Comparison of ENCODE assay signal across 20 cellular contexts in the genomic region with DNA sequence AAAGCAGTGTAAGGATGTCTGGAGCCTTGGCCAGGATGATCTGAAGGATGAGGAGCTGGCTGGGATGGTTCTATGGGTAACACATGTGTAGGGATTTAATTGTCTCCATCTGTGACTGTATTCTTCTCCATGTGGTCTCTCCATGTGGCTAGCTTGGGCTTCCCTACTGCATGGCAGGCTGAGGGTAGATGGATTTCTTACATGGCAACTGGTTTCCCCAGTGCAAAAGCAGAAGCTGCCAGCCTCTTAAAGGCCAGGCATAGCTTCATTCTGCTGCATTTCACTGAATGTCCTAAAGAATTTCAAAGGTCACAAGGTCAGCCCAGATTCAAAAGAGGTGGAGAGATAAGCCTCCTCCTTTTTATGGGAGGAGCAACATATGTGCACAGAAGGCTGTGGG.
DNase-seq lines count a peak whose midpoint lies in the region; ATAC-seq and TF ChIP-seq lines count a peak whose summit lies in the region.
"Had no signal": no experiment of that assay in that cellular context is flagged by ENCODE, and none has a peak within 500 bp of the region (broad histone marks: within the 10 kb centered on the region; RNA-seq: fewer than 3 reads in every experiment).

No MANE protein-coding gene starts in this region.

- no peak for ATAC-seq in activated naive CD8-positive, alpha-beta T cell treated with anti-CD3 and anti-CD28 coated beads, Interleukin-2, amount 50 U/mL, for 24 hours
- ATAC-seq: left lobe of liver; stimulated activated memory B cell treated with anti-CD40 and anti-IgM and Interleukin-4, amounts not matched to agents 10 μg/mL and 1 μg/mL and 100 μg/mL, for 72 hours had no signal

- TF ChIP-seq CTCF in cardiac muscle cell (IDR thresholded peaks at IDR 0.05; ENCODE audit: low read depth, low read length): no peak
- TF ChIP-seq CTCF in right atrium auricular region (IDR thresholded peaks at IDR 0.05): no peak
- no peak for TF ChIP-seq CTCF in SK-N-SH (IDR thresholded peaks at IDR 0.05)
- no peak for TF ChIP-seq CTCF in transverse colon (IDR thresholded peaks at IDR 0.05)

- H3K9me3 ChIP-seq in cardiac muscle cell (ENCODE audit: low read depth) (no peaks in the 10 kb centered on the region), right atrium auricular region (no peaks in the 10 kb centered on the region), SK-N-SH (no peaks in the 10 kb centered on the region), transverse colon (no peaks in the 10 kb centered on the region)
- H3K9me3 ChIP-seq: spleen, upper lobe of left lung had no signal

- DNase-seq in cardiac muscle cell (ENCODE audit: low read depth in 1 of 2, low spot score in 1 of 2) (peak; percentile 24 to 50), right atrium auricular region (ENCODE audit: low spot score) (no peak), SK-N-SH (no peak), iPS DF 19.7 (ENCODE audit: low read depth, low spot score) (peak; percentile 48), transverse colon (no peak), cardiac septum (ENCODE audit: low spot score) (no peak)
- DNase-seq in activated naive CD8-positive, alpha-beta T cell treated with anti-CD3 and anti-CD28 coated beads, Interleukin-2, amount 50 U/mL, for 24 hours: no peak
- DNase-seq in activated CD8-positive, alpha-beta memory T cell treated with anti-CD3 and anti-CD28 coated beads for 24 hours: no peak
- DNase-seq: activated CD4-positive, alpha-beta T cell treated with anti-CD3 and anti-CD28 coated beads for 4 hours; brain microvascular endothelial cell; CD4-positive, alpha-beta T cell; hippocampal formation; NK-92 treated with Interleukin-12 subunit alpha and Interleukin-12 subunit beta, amount 100 ng/mL, for 24 hours; SHP77; spleen; T-helper 2 cell; upper lobe of left lung had no signal

- no peaks in the 10 kb centered on the region for H4K20me1 ChIP-seq in SK-N-SH (ENCODE audit: insufficient read depth)

- no peaks in the 10 kb centered on the region for H3K27me3 ChIP-seq in cardiac muscle cell
- no peaks in the 10 kb centered on the region for H3K27me3 ChIP-seq in right atrium auricular region
- H3K27me3 ChIP-seq in SK-N-SH (ENCODE audit: insufficient read depth): no peaks in the 10 kb centered on the region
- H3K27me3 ChIP-seq in transverse colon: no peaks in the 10 kb centered on the region
- H3K27me3 ChIP-seq: brain microvascular endothelial cell, spleen, upper lobe of left lung had no signal

- H3K36me3 ChIP-seq in cardiac muscle cell (no peaks in the 10 kb centered on the region), right atrium auricular region (no peaks in the 10 kb centered on the region), SK-N-SH (replicated peaks in 1 of 2; ENCODE audit: control insufficient read depth in 1 of 2, insufficient read depth in 2 of 2, low read length in 1 of 2) (no peaks in the 10 kb centered on the region), transverse colon (no peaks in the 10 kb centered on the region)
- H3K36me3 ChIP-seq: brain microvascular endothelial cell, spleen, upper lobe of left lung had no signal

- in situ Hi-C loops in transverse colon (cut with MboI; ENCODE audit: low pct_ligation_motif_present in 1 of 4, low pct_unique_long_range_greater_than_20kb in 1 of 4, low sequenced_read_pairs in 3 of 4): no loop called here

- H3K27me3 Mint-ChIP-seq in activated naive CD8-positive, alpha-beta T cell treated with anti-CD3 and anti-CD28 coated beads, Interleukin-2, amount 50 U/mL, for 24 hours: no peaks in the 10 kb centered on the region
- H3K27me3 Mint-ChIP-seq: activated naive CD4-positive, alpha-beta T cell treated with anti-CD3 and anti-CD28 coated beads, Interleukin-2, amount 50 U/mL, for 24 hours; CD4-positive, alpha-beta T cell had no signal

- no peak overlapping the region for H3K4me2 ChIP-seq in SK-N-SH

- no peaks in the 10 kb centered on the region for H3K36me3 Mint-ChIP-seq in activated naive CD8-positive, alpha-beta T cell treated with anti-CD3 and anti-CD28 coated beads, Interleukin-2, amount 50 U/mL, for 24 hours (ENCODE audit: low read depth)
- H3K36me3 Mint-ChIP-seq: stimulated activated memory B cell treated with anti-CD40 and anti-IgM and Interleukin-4, amounts not matched to agents 10 μg/mL and 1 μg/mL and 100 μg/mL, for 72 hours had no signal

- no peak for TF ChIP-seq RAD21 in SK-N-SH (IDR thresholded peaks at IDR 0.05; ENCODE audit: low read length)

- no peak overlapping the region for H2AFZ ChIP-seq in SK-N-SH (ENCODE audit: low read depth)

- H3K4me3 ChIP-seq in cardiac muscle cell: no peak overlapping the region
- H3K4me3 ChIP-seq in right atrium auricular region: no peak overlapping the region
- H3K4me3 ChIP-seq in SK-N-SH (ENCODE audit: low read depth in 2 of 2, low read length in 1 of 2): no peak overlapping the region
- no peak overlapping the region for H3K4me3 ChIP-seq in transverse colon
- H3K4me3 ChIP-seq: spleen, upper lobe of left lung had no signal

- no peaks in the 10 kb centered on the region for H3K79me2 ChIP-seq in SK-N-SH (ENCODE audit: insufficient read depth)

- H3K4me1 ChIP-seq in cardiac muscle cell (ENCODE audit: low read depth): peaks cover 35% of the 10 kb centered on the region
- H3K4me1 ChIP-seq in right atrium auricular region: peaks cover 0 to 8% of the 10 kb centered on the region in 2 donors
- peaks cover 5 to 10% of the 10 kb centered on the region in 2 experiments; a peak in 2 of 4 replicates for H3K4me1 ChIP-seq in SK-N-SH (ENCODE audit: control insufficient read depth in 1 of 2, insufficient read depth in 2 of 2, low read depth in 1 of 2, low read length in 1 of 2)
- peaks cover 3 to 47% (median 25%) of the 10 kb centered on the region in 4 donors for H3K4me1 ChIP-seq in transverse colon

- H3K4me3 Mint-ChIP-seq in activated naive CD8-positive, alpha-beta T cell treated with anti-CD3 and anti-CD28 coated beads, Interleukin-2, amount 50 U/mL, for 24 hours: no peak overlapping the region
- H3K4me3 Mint-ChIP-seq: activated naive CD4-positive, alpha-beta T cell treated with anti-CD3 and anti-CD28 coated beads, Interleukin-2, amount 50 U/mL, for 24 hours; CD4-positive, alpha-beta T cell; stimulated activated memory B cell treated with anti-CD40 and anti-IgM and Interleukin-4, amounts not matched to agents 10 μg/mL and 1 μg/mL and 100 μg/mL, for 72 hours had no signal

- CTCF ChIA-PET in SK-N-SH (lab: Yijun Ruan, JAX): no interaction called here

- H3K9me2 ChIP-seq in SK-N-SH: no peaks in the 10 kb centered on the region

- TF ChIP-seq POLR2A in transverse colon (IDR thresholded peaks at IDR 0.05): no peak

- H3K9me3 Mint-ChIP-seq in activated naive CD8-positive, alpha-beta T cell treated with anti-CD3 and anti-CD28 coated beads, Interleukin-2, amount 50 U/mL, for 24 hours: peaks cover 8% of the 10 kb centered on the region
- H3K9me3 Mint-ChIP-seq: activated naive CD4-positive, alpha-beta T cell treated with anti-CD3 and anti-CD28 coated beads, Interleukin-2, amount 50 U/mL, for 24 hours; CD4-positive, alpha-beta T cell; stimulated activated memory B cell treated with anti-CD40 and anti-IgM and Interleukin-4, amounts not matched to agents 10 μg/mL and 1 μg/mL and 100 μg/mL, for 72 hours had no signal

- H3K9ac ChIP-seq in SK-N-SH: no peak overlapping the region

- no peak for TF ChIP-seq EP300 in SK-N-SH (IDR thresholded peaks at IDR 0.05; ENCODE audit: borderline replicate concordance in 1 of 2, low read depth in 1 of 2, low read length in 1 of 2)
- no peak for TF ChIP-seq EP300 in transverse colon (IDR thresholded peaks at IDR 0.05; ENCODE audit: low read depth)

- intact Hi-C loops in transverse colon (cut with DNase I; ENCODE audit: low total_unique reads): no loop called here
- intact Hi-C loops in cardiac septum (cut with DNase I): no loop called here

- POLR2A ChIA-PET in SK-N-SH (lab: Yijun Ruan, JAX): no interaction called here

- H3K27ac Mint-ChIP-seq in activated naive CD8-positive, alpha-beta T cell treated with anti-CD3 and anti-CD28 coated beads, Interleukin-2, amount 50 U/mL, for 24 hours: no peak overlapping the region
- H3K27ac Mint-ChIP-seq: activated naive CD4-positive, alpha-beta T cell treated with anti-CD3 and anti-CD28 coated beads, Interleukin-2, amount 50 U/mL, for 24 hours; CD4-positive, alpha-beta T cell; stimulated activated memory B cell treated with anti-CD40 and anti-IgM and Interleukin-4, amounts not matched to agents 10 μg/mL and 1 μg/mL and 100 μg/mL, for 72 hours had no signal

- H3F3A ChIP-seq in SK-N-SH (replicated peaks; ENCODE audit: insufficient read depth): no peaks in the 10 kb centered on the region

- H3K27ac ChIP-seq in cardiac muscle cell (peak overlapping the region; percentile 83), right atrium auricular region (peak overlapping the region in 1 of 2 donors; percentile 43), SK-N-SH (ENCODE audit: low read depth in 2 of 2, low read length in 1 of 2) (peak overlapping the region in 1 of 2 experiments; percentile 97; a peak in 2 of 4 replicates), transverse colon (peak overlapping the region in 3 of 4 donors; percentile 49 to 80 (median 78))
- H3K27ac ChIP-seq: brain microvascular endothelial cell had no signal

- H3K4me1 Mint-ChIP-seq in activated naive CD8-positive, alpha-beta T cell treated with anti-CD3 and anti-CD28 coated beads, Interleukin-2, amount 50 U/mL, for 24 hours: peaks cover 68% of the 10 kb centered on the region
- H3K4me1 Mint-ChIP-seq: stimulated activated memory B cell treated with anti-CD40 and anti-IgM and Interleukin-4, amounts not matched to agents 10 μg/mL and 1 μg/mL and 100 μg/mL, for 72 hours had no signal

TF ChIP-seq in SK-N-SH, 30 proteins besides CTCF, POLR2A, EP300 and RAD21 (continues in another document):
- no peak for TF ChIP-seq CHD2 (IDR thresholded peaks at IDR 0.05; ENCODE audit: low read length, partially characterized antibody)
- TF ChIP-seq, protein P1, sequence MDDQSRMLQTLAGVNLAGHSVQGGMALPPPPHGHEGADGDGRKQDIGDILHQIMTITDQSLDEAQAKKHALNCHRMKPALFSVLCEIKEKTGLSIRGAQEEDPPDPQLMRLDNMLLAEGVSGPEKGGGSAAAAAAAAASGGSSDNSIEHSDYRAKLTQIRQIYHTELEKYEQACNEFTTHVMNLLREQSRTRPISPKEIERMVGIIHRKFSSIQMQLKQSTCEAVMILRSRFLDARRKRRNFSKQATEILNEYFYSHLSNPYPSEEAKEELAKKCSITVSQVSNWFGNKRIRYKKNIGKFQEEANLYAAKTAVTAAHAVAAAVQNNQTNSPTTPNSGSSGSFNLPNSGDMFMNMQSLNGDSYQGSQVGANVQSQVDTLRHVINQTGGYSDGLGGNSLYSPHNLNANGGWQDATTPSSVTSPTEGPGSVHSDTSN (IDR thresholded peaks at IDR 0.05): no peak
- peak; percentile 31; the same call in 1 of the 2 replicates for TF ChIP-seq TCF12 (IDR thresholded peaks at IDR 0.05)

Comparison
In these comparisons a context has a peak if more than half of its experiments do, and no peak if none do; other contexts are left out.
1. DNase-seq: peak in cardiac muscle cell (2 of 2) and iPS DF 19.7 (single experiment); none in right atrium auricular region (single experiment), SK-N-SH (single experiment), transverse colon (single experiment), activated naive CD8-positive, alpha-beta T cell treated with anti-CD3 and anti-CD28 coated beads, Interleukin-2, amount 50 U/mL, for 24 hours (single experiment), activated CD8-positive, alpha-beta memory T cell treated with anti-CD3 and anti-CD28 coated beads for 24 hours (single experiment) and cardiac septum (single experiment).